ENCODE assay signal across 1 cellular context in the genomic region with DNA sequence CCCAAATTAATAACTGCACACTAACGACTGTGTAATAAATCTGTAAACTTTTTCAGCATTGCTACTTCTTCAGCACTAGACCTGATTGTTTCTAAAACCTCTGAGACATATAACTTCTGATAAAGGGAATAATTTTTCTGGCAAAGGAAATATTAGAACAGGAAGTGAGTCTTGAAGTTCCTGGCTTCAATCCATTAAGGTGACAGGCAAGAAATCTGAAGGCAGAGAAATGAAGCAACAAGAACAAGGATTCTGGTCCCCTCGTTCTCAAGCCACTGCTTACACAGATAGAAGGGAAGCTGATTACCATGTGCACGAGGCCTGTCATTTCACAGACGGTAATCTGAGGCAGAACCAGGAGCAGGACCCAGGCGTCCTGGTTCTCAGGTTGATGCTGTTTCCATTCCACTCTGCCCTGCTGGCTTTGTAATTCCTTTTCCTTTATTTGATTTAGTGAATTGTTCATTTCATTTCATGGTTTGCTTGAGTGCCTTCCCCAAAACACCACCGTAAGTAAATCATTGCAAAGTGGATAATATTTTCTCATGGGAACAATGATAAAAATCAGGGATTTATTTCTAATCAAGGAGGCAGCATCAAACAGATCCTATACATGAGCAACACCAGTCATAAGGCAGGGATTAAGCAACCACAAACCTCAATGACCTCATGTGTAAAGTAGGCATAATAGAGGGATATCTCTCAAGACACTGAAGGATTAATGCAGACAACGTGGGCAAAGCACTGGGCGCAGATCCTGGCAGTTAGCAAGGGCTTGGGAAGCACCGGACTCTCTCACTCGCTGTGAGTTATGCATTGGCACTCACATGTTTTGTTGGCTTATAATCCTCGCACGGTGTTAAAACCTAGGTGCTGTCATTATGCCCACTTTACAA.
TF ChIP-seq lines count a peak whose summit lies in the region.

No MANE protein-coding gene starts in this region.

TF ChIP-seq in Ishikawa, 13 proteins besides CTCF, POLR2A, EP300 and RAD21 (continued from another document):
- TF ChIP-seq TEAD4 (IDR thresholded peaks at IDR 0.05), result no peak
